Comparison of ENCODE assay signal across 8 cellular contexts in the genomic region with DNA sequence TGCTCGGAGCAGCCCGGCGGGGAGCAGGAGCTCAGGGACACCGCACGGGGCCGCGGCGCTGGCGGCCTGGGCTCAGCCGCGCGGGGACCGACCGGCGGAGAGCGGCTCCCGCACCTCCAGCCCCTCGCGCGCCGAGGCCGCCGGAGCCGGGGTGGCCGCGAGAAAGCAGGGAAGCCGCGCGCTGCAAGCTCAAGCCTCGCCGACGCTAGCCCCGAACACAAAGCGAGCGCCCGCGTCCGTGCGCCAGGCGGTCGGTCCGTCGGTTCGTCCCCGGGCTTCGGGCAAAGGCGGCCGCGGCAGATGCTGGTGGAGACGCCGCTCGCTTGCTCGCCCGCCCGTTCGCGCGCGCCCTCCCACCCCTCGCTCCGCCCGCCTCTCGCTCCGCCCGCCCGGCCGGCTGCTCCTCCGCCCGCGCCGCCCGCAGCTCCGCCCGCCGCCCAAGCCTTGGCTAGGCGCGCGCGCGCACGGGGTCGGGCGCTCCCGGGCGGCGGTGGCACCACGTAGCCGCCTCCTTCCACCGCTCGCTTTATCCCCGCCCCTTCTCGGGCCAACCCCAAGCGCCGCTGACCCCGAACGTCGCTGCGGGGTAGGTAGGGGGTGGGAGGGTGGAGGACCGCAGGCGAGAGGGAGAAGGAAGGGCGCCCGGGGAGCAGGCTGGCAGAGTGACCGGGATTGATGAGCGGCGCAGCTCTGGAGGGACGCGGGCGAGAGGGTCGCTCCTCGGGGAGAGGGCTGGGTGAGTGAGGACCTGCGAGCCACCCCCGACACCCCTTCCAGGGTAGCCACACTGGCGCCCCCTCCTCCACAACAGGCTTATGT. TPM values are rescaled to one million over a fixed set of nuclear protein-coding genes. Genes with fewer than 3 reads are reported as not detected.
DNase-seq lines count a peak whose midpoint lies in the region; ATAC-seq and TF ChIP-seq lines count a peak whose summit lies in the region.

A gene (minus strand): TSS at position 325 of the 819 bp plus-strand sequence.

- H3K4me3 ChIP-seq in NT2/D1 (ENCODE audit: insufficient read length, low read depth), result peak within 1 kb of the TSS; percentile 66
- peak within 1 kb of the TSS; percentile 87 for H3K4me3 ChIP-seq in epithelial cell of esophagus (ENCODE audit: low read length)
- H3K4me3 ChIP-seq in mononuclear cell (ENCODE audit: low read length), result peak within 1 kb of the TSS; percentile 58

- ATAC-seq in GM19372 (IDR thresholded peaks at IDR 0.05; ENCODE audit: low read depth, unreplicated experiment) (peak; percentile 71), HG03460 (IDR thresholded peaks at IDR 0.05; ENCODE audit: unreplicated experiment) (peak; percentile 60)

- no peaks in the 10 kb centered on the region for H3K36me3 ChIP-seq in NT2/D1 (ENCODE audit: insufficient read depth, insufficient read length, low read length)

- TF ChIP-seq CTCF in epithelial cell of esophagus (IDR thresholded peaks at IDR 0.05; ENCODE audit: insufficient read depth, low read depth, low read length, missing control alignments), result no peak

- H3K9me3 ChIP-seq in NT2/D1 (ENCODE audit: insufficient read depth, low read length), result no peaks in the 10 kb centered on the region
- H3K9me3 ChIP-seq in mononuclear cell (ENCODE audit: low read depth, low read length), result no peaks in the 10 kb centered on the region

- H3K27me3 ChIP-seq in NT2/D1 (ENCODE audit: insufficient read depth, insufficient read length) (peaks cover 53% of the 10 kb centered on the region), mononuclear cell (ENCODE audit: insufficient read depth, low read length) (peaks cover 9% of the 10 kb centered on the region)

- H3K4me1 ChIP-seq in NT2/D1 (ENCODE audit: insufficient read depth, insufficient read length) (peaks cover 5% of the 10 kb centered on the region), mononuclear cell (ENCODE audit: insufficient read depth, low read length) (peaks cover 42% of the 10 kb centered on the region)

- peak within 1 kb of the TSS; percentile 82 for H3K9ac ChIP-seq in NT2/D1 (ENCODE audit: insufficient read length, low read depth)

- DNase-seq in C1 segment of cervical spinal cord (lab: John Stamatoyannopoulos, UW) (peak in 13 of 14 donors; percentile 8 to 87 (median 73)), NT2/D1 (ENCODE audit: low read depth, low spot score) (peak; percentile 52), activated T-cell treated with anti-CD3 and anti-CD28 coated beads for 24 hours (ENCODE audit: low read depth) (peak; percentile 79), epithelial cell of esophagus (ENCODE audit: low read depth) (peak; percentile 88)
- peak; percentile 68 to 72 for DNase-seq in stimulated activated CD8-positive, alpha-beta memory T cell treated with anti-CD3 and anti-CD28 coated beads, Interleukin-2, amount 100 ng/mL, for 1 hour (ENCODE audit: low read depth in 2 of 2)

RNA-seq across cellular contexts. Expression of the gene that starts here (rescaled TPM):
- total RNA-seq in mononuclear cell, result 2.9 TPM

Comparison
In these comparisons a context has a peak if more than half of its experiments do, and no peak if none do; other contexts are left out.
1. Peak in every context shown above with its lines: DNase-seq, ATAC-seq and H3K4me3 ChIP-seq.